19 cellular contexts compared by ENCODE assay signal in genomic region chr3:85387913-85388510, GRCh38.
DNase-seq lines count a peak whose midpoint lies in the region; ATAC-seq and TF ChIP-seq lines count a peak whose summit lies in the region.
"Had no signal": no experiment of that assay in that cellular context is flagged by ENCODE, and none has a peak within 500 bp of the region (broad histone marks: within the 10 kb centered on the region; RNA-seq: fewer than 3 reads in every experiment).

No MANE protein-coding gene starts in this region.

- peaks cover 2% of the 10 kb centered on the region for H3K9me3 Mint-ChIP-seq in activated T-cell treated with anti-CD3 and anti-CD28 coated beads, Interleukin-2, amount 50 U/mL, for 24 hours
- H3K9me3 Mint-ChIP-seq: GM23338 had no signal

- H3K4me3 ChIP-seq in SK-N-SH (ENCODE audit: low read depth in 2 of 2, low read length in 1 of 2), result no peak overlapping the region
- H3K4me3 ChIP-seq in astrocyte of the cerebellum (ENCODE audit: low read depth, low read length), result no peak overlapping the region
- H3K4me3 ChIP-seq: BLaER1, GM23338 had no signal

- H3K9ac ChIP-seq in SK-N-SH, result no peak overlapping the region
- H3K9ac ChIP-seq: BLaER1 had no signal

- no peak overlapping the region for H2AFZ ChIP-seq in SK-N-SH (ENCODE audit: low read depth)
- H2AFZ ChIP-seq: GM23338 had no signal

- no peaks in the 10 kb centered on the region for H3K9me2 ChIP-seq in SK-N-SH

- no peaks in the 10 kb centered on the region for H4K20me1 ChIP-seq in SK-N-SH (ENCODE audit: insufficient read depth)
- H4K20me1 ChIP-seq: BLaER1 had no signal

- H3K27me3 Mint-ChIP-seq in activated T-cell treated with anti-CD3 and anti-CD28 coated beads, Interleukin-2, amount 50 U/mL, for 24 hours, result no peaks in the 10 kb centered on the region
- H3K27me3 Mint-ChIP-seq: CD8-positive, alpha-beta memory T cell; T-cell had no signal

- no peak overlapping the region for H3K27ac ChIP-seq in SK-N-SH (ENCODE audit: low read depth in 2 of 2, low read length in 1 of 2)
- H3K27ac ChIP-seq: BLaER1, HL-60, RWPE1 had no signal

- peak; percentile 0 for DNase-seq in DMS53 (lab: John Stamatoyannopoulos, UW)
- DNase-seq in DMS53 treated with DMSO at 0.1 percent for 48 hours (lab: John Stamatoyannopoulos, UW; ENCODE audit: unreplicated experiment), result no peak
- no peak for DNase-seq in SK-N-SH
- DNase-seq in astrocyte of the cerebellum (ENCODE audit: low read depth), result peak; percentile 4
- DNase-seq in activated T-cell treated with anti-CD3 and anti-CD28 coated beads, Interleukin-2, amount 50 U/mL, for 24 hours, result no peak
- no peak for DNase-seq in HEK293T (ENCODE audit: extremely low spot score)
- DNase-seq: 8988T; CD8-positive, alpha-beta memory T cell; NCI-H1436 treated with DMSO at 0.1 percent for 48 hours; NCI-H2107; NCI-H526; T-cell had no signal

- TF ChIP-seq CTCF in SK-N-SH (IDR thresholded peaks at IDR 0.05) (no peak), astrocyte of the cerebellum (IDR thresholded peaks at IDR 0.05; ENCODE audit: low read depth, low read length, missing control alignments) (no peak)

- 37% methylated on average over 6 of the region's 6 CpGs for WGBS in SK-N-SH (ENCODE audit: low lambda C conversion rate)

- ATAC-seq in SK-N-SH treated with all-trans-retinoic acid at 6 μM for 48 hours, result no peak
- no peak for ATAC-seq in GM18867 (IDR thresholded peaks at IDR 0.05; ENCODE audit: unreplicated experiment)
- ATAC-seq: GM23338, HCT116, T-cell had no signal

- no peak for TF ChIP-seq EP300 in SK-N-SH (IDR thresholded peaks at IDR 0.05; ENCODE audit: borderline replicate concordance in 1 of 2, low read depth in 1 of 2, low read length in 1 of 2)

- no peaks in the 10 kb centered on the region for H3K36me3 Mint-ChIP-seq in activated T-cell treated with anti-CD3 and anti-CD28 coated beads, Interleukin-2, amount 50 U/mL, for 24 hours (ENCODE audit: low read depth)
- H3K36me3 Mint-ChIP-seq: CD8-positive, alpha-beta memory T cell; T-cell had no signal

- POLR2A ChIA-PET in SK-N-SH (lab: Yijun Ruan, JAX) (no interaction called here), HEK293T (lab: Yijun Ruan, JAX) (no interaction called here)

- no peaks in the 10 kb centered on the region for H3K9me3 ChIP-seq in SK-N-SH
- H3K9me3 ChIP-seq: BLaER1 had no signal

- in situ Hi-C loops in astrocyte of the cerebellum (cut with HindIII; ENCODE audit: low sequenced_read_pairs), result no loop called here

- H3K4me1 Mint-ChIP-seq in activated T-cell treated with anti-CD3 and anti-CD28 coated beads, Interleukin-2, amount 50 U/mL, for 24 hours (ENCODE audit: low read depth), result no peaks in the 10 kb centered on the region
- H3K4me1 Mint-ChIP-seq: CD8-positive, alpha-beta memory T cell; GM23338; T-cell had no signal

- no peak overlapping the region for H3K27ac Mint-ChIP-seq in activated T-cell treated with anti-CD3 and anti-CD28 coated beads, Interleukin-2, amount 50 U/mL, for 24 hours
- H3K27ac Mint-ChIP-seq: CD8-positive, alpha-beta memory T cell; GM23338; T-cell had no signal

- H3K36me3 ChIP-seq in SK-N-SH (replicated peaks in 1 of 2; ENCODE audit: control insufficient read depth in 1 of 2, insufficient read depth in 2 of 2, low read length in 1 of 2), result no peaks in the 10 kb centered on the region
- H3K36me3 ChIP-seq: BLaER1 had no signal

- no peak overlapping the region for H3K4me3 Mint-ChIP-seq in activated T-cell treated with anti-CD3 and anti-CD28 coated beads, Interleukin-2, amount 50 U/mL, for 24 hours
- H3K4me3 Mint-ChIP-seq: CD8-positive, alpha-beta memory T cell; GM23338; T-cell had no signal

- no peaks in the 10 kb centered on the region for H3F3A ChIP-seq in SK-N-SH (replicated peaks; ENCODE audit: insufficient read depth)

- H3K27me3 ChIP-seq in SK-N-SH (ENCODE audit: insufficient read depth), result no peaks in the 10 kb centered on the region
- H3K27me3 ChIP-seq: BLaER1 had no signal

- H3K4me2 ChIP-seq in SK-N-SH, result no peak overlapping the region
- H3K4me2 ChIP-seq: BLaER1, GM23338 had no signal

- H3K4me1 ChIP-seq in SK-N-SH (ENCODE audit: control insufficient read depth in 1 of 2, insufficient read depth in 2 of 2, low read depth in 1 of 2, low read length in 1 of 2), result no peaks in the 10 kb centered on the region; a peak in 1 of 4 replicates
- H3K4me1 ChIP-seq: BLaER1 had no signal

- H3K79me2 ChIP-seq in SK-N-SH (ENCODE audit: insufficient read depth), result no peaks in the 10 kb centered on the region

- TF ChIP-seq RAD21 in SK-N-SH (IDR thresholded peaks at IDR 0.05; ENCODE audit: low read length), result no peak

- CTCF ChIA-PET in SK-N-SH (lab: Yijun Ruan, JAX), result no interaction called here
- CTCF ChIA-PET in HEK293T (lab: Yijun Ruan, JAX), result no interaction called here

TF ChIP-seq in SK-N-SH treated with all-trans-retinoic acid at 6 μM for 48 hours, 23 proteins besides CTCF, POLR2A, EP300 and RAD21:
- TF ChIP-seq ISL1 (CRISPR knock-in tag; IDR thresholded peaks at IDR 0.05) (0 out of 2 replicates have a peak, but pooled peaks have one; percentile 11), RARB (CRISPR knock-in tag; IDR thresholded peaks at IDR 0.05) (no peak)

TF ChIP-seq in SK-N-SH, 30 proteins besides CTCF, POLR2A, EP300 and RAD21:
- TF ChIP-seq RXRA (IDR thresholded peaks at IDR 0.05; ENCODE audit: borderline replicate concordance, low read depth), result no peak
- TF ChIP-seq FOSL2 (IDR thresholded peaks at IDR 0.05; ENCODE audit: borderline replicate concordance, low read depth), result no peak
- no peak for TF ChIP-seq GABPA (IDR thresholded peaks at IDR 0.05; ENCODE audit: low read depth)
- TF ChIP-seq, protein P1, sequence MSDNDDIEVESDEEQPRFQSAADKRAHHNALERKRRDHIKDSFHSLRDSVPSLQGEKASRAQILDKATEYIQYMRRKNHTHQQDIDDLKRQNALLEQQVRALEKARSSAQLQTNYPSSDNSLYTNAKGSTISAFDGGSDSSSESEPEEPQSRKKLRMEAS (IDR thresholded peaks at IDR 0.05; ENCODE audit: low read depth), result no peak
- TF ChIP-seq RCOR1 (IDR thresholded peaks at IDR 0.05; ENCODE audit: low read length), result no peak
- TF ChIP-seq USF1 (IDR thresholded peaks at IDR 0.05; ENCODE audit: borderline replicate concordance, low read depth), result no peak
- no peak for TF ChIP-seq TCF12 (IDR thresholded peaks at IDR 0.05)

TF ChIP-seq in HEK293T, 16 proteins besides CTCF, POLR2A, EP300 and RAD21:
- no peak for TF ChIP-seq LEF1 (IDR thresholded peaks at IDR 0.05; ENCODE audit: borderline replicate concordance)
- TF ChIP-seq SUZ12 (IDR thresholded peaks at IDR 0.05), result no peak
- TF ChIP-seq FOXM1 (IDR thresholded peaks at IDR 0.05; ENCODE audit: borderline replicate concordance), result no peak
- no peak for TF ChIP-seq SP1 (IDR thresholded peaks at IDR 0.05)
- no peak for TF ChIP-seq ARNT (IDR thresholded peaks at IDR 0.05)

Comparison
In these comparisons a context has a peak if more than half of its experiments do, and no peak if none do; other contexts are left out.
1. DNase-seq: peak in DMS53 (single experiment) and astrocyte of the cerebellum (single experiment); none in DMS53 treated with DMSO at 0.1 percent for 48 hours (single experiment), SK-N-SH (single experiment), activated T-cell treated with anti-CD3 and anti-CD28 coated beads, Interleukin-2, amount 50 U/mL, for 24 hours (single experiment) and HEK293T (single experiment).